1 cellular context compared by ENCODE assay signal in the genomic region with DNA sequence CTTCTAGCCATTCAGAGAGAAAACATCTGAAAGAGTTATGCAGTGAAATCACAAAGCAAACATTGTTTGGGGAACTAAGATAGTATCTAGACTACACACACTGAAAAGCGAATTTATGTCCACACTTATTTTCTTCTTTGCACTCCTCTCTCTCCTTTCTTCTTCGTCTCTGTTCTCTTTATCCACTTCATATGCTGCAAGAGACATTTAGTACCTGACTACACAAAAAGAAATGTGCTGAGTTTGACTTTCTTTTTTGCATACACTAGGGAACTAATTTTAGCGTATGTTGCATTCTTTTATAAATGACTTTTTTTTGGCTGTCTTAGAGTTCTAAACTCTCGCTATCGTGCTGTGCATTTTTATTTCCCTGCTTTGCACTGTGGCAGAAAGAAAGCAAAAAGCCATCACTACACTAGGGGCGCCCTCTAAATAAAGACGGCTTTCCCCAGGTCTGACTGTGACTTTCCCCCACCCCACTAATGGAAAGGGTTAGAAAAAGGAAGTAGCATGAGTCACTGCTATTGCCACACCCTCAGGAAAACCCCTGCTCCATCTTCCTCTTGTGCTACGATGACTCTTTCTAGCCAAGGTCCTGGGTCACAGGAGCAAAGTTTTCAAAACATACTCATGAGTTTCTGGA.
A peak's percentile ranks its signal among the peaks of the same experiment; 100 is the strongest.
TF ChIP-seq lines count a peak whose summit lies in the region.

No MANE protein-coding gene starts in this region.

TF ChIP-seq in GM12878, 131 proteins besides CTCF, POLR2A, EP300 and RAD21 (continued from another document and continues in another):
- TF ChIP-seq, protein P1, sequence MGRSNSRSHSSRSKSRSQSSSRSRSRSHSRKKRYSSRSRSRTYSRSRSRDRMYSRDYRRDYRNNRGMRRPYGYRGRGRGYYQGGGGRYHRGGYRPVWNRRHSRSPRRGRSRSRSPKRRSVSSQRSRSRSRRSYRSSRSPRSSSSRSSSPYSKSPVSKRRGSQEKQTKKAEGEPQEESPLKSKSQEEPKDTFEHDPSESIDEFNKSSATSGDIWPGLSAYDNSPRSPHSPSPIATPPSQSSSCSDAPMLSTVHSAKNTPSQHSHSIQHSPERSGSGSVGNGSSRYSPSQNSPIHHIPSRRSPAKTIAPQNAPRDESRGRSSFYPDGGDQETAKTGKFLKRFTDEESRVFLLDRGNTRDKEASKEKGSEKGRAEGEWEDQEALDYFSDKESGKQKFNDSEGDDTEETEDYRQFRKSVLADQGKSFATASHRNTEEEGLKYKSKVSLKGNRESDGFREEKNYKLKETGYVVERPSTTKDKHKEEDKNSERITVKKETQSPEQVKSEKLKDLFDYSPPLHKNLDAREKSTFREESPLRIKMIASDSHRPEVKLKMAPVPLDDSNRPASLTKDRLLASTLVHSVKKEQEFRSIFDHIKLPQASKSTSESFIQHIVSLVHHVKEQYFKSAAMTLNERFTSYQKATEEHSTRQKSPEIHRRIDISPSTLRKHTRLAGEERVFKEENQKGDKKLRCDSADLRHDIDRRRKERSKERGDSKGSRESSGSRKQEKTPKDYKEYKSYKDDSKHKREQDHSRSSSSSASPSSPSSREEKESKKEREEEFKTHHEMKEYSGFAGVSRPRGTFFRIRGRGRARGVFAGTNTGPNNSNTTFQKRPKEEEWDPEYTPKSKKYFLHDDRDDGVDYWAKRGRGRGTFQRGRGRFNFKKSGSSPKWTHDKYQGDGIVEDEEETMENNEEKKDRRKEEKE (IDR thresholded peaks at IDR 0.05), result no peak
- TF ChIP-seq, protein P2, sequence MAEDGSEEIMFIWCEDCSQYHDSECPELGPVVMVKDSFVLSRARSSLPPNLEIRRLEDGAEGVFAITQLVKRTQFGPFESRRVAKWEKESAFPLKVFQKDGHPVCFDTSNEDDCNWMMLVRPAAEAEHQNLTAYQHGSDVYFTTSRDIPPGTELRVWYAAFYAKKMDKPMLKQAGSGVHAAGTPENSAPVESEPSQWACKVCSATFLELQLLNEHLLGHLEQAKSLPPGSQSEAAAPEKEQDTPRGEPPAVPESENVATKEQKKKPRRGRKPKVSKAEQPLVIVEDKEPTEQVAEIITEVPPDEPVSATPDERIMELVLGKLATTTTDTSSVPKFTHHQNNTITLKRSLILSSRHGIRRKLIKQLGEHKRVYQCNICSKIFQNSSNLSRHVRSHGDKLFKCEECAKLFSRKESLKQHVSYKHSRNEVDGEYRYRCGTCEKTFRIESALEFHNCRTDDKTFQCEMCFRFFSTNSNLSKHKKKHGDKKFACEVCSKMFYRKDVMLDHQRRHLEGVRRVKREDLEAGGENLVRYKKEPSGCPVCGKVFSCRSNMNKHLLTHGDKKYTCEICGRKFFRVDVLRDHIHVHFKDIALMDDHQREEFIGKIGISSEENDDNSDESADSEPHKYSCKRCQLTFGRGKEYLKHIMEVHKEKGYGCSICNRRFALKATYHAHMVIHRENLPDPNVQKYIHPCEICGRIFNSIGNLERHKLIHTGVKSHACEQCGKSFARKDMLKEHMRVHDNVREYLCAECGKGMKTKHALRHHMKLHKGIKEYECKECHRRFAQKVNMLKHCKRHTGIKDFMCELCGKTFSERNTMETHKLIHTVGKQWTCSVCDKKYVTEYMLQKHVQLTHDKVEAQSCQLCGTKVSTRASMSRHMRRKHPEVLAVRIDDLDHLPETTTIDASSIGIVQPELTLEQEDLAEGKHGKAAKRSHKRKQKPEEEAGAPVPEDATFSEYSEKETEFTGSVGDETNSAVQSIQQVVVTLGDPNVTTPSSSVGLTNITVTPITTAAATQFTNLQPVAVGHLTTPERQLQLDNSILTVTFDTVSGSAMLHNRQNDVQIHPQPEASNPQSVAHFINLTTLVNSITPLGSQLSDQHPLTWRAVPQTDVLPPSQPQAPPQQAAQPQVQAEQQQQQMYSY (CRISPR knock-in tag; IDR thresholded peaks at IDR 0.05), result no peak
- TF ChIP-seq KDM1A (IDR thresholded peaks at IDR 0.05; ENCODE audit: borderline replicate concordance), result no peak
- TF ChIP-seq, protein P3, sequence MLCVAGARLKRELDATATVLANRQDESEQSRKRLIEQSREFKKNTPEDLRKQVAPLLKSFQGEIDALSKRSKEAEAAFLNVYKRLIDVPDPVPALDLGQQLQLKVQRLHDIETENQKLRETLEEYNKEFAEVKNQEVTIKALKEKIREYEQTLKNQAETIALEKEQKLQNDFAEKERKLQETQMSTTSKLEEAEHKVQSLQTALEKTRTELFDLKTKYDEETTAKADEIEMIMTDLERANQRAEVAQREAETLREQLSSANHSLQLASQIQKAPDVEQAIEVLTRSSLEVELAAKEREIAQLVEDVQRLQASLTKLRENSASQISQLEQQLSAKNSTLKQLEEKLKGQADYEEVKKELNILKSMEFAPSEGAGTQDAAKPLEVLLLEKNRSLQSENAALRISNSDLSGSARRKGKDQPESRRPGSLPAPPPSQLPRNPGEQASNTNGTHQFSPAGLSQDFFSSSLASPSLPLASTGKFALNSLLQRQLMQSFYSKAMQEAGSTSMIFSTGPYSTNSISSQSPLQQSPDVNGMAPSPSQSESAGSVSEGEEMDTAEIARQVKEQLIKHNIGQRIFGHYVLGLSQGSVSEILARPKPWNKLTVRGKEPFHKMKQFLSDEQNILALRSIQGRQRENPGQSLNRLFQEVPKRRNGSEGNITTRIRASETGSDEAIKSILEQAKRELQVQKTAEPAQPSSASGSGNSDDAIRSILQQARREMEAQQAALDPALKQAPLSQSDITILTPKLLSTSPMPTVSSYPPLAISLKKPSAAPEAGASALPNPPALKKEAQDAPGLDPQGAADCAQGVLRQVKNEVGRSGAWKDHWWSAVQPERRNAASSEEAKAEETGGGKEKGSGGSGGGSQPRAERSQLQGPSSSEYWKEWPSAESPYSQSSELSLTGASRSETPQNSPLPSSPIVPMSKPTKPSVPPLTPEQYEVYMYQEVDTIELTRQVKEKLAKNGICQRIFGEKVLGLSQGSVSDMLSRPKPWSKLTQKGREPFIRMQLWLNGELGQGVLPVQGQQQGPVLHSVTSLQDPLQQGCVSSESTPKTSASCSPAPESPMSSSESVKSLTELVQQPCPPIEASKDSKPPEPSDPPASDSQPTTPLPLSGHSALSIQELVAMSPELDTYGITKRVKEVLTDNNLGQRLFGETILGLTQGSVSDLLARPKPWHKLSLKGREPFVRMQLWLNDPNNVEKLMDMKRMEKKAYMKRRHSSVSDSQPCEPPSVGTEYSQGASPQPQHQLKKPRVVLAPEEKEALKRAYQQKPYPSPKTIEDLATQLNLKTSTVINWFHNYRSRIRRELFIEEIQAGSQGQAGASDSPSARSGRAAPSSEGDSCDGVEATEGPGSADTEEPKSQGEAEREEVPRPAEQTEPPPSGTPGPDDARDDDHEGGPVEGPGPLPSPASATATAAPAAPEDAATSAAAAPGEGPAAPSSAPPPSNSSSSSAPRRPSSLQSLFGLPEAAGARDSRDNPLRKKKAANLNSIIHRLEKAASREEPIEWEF (IDR thresholded peaks at IDR 0.05; ENCODE audit: insufficient replicate concordance, low read depth, low read length), result no peak
- TF ChIP-seq, protein P4, sequence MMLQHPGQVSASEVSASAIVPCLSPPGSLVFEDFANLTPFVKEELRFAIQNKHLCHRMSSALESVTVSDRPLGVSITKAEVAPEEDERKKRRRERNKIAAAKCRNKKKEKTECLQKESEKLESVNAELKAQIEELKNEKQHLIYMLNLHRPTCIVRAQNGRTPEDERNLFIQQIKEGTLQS (IDR thresholded peaks at IDR 0.05; ENCODE audit: borderline replicate concordance, extremely low read depth, low read depth, low read length), result peak; percentile 33; the same call in 1 of the 2 replicates
- TF ChIP-seq ZNF217 (IDR thresholded peaks at IDR 0.05), result peak; percentile 60; the same call in 1 of the 2 replicates
- TF ChIP-seq, protein P5, sequence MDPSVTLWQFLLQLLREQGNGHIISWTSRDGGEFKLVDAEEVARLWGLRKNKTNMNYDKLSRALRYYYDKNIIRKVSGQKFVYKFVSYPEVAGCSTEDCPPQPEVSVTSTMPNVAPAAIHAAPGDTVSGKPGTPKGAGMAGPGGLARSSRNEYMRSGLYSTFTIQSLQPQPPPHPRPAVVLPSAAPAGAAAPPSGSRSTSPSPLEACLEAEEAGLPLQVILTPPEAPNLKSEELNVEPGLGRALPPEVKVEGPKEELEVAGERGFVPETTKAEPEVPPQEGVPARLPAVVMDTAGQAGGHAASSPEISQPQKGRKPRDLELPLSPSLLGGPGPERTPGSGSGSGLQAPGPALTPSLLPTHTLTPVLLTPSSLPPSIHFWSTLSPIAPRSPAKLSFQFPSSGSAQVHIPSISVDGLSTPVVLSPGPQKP (IDR thresholded peaks at IDR 0.05; ENCODE audit: low read depth, low read length), result no peak
- TF ChIP-seq NR2C1 (IDR thresholded peaks at IDR 0.05), result no peak
- no peak for TF ChIP-seq SREBF1 (IDR thresholded peaks at IDR 0.05; ENCODE audit: low read length)
- TF ChIP-seq, protein P6, sequence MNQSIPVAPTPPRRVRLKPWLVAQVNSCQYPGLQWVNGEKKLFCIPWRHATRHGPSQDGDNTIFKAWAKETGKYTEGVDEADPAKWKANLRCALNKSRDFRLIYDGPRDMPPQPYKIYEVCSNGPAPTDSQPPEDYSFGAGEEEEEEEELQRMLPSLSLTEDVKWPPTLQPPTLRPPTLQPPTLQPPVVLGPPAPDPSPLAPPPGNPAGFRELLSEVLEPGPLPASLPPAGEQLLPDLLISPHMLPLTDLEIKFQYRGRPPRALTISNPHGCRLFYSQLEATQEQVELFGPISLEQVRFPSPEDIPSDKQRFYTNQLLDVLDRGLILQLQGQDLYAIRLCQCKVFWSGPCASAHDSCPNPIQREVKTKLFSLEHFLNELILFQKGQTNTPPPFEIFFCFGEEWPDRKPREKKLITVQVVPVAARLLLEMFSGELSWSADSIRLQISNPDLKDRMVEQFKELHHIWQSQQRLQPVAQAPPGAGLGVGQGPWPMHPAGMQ (IDR thresholded peaks at IDR 0.05; ENCODE audit: borderline replicate concordance), result no peak
- no peak for TF ChIP-seq ZNF207 (IDR thresholded peaks at IDR 0.05; ENCODE audit: borderline replicate concordance)
- TF ChIP-seq, protein P7, sequence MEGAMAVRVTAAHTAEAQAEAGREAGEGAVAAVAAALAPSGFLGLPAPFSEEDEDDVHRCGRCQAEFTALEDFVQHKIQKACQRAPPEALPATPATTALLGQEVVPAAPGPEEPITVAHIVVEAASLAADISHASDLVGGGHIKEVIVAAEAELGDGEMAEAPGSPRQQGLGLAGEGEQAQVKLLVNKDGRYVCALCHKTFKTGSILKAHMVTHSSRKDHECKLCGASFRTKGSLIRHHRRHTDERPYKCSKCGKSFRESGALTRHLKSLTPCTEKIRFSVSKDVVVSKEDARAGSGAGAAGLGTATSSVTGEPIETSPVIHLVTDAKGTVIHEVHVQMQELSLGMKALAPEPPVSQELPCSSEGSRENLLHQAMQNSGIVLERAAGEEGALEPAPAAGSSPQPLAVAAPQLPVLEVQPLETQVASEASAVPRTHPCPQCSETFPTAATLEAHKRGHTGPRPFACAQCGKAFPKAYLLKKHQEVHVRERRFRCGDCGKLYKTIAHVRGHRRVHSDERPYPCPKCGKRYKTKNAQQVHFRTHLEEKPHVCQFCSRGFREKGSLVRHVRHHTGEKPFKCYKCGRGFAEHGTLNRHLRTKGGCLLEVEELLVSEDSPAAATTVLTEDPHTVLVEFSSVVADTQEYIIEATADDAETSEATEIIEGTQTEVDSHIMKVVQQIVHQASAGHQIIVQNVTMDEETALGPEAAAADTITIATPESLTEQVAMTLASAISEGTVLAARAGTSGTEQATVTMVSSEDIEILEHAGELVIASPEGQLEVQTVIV (IDR thresholded peaks at IDR 0.05; ENCODE audit: borderline replicate concordance, partially characterized antibody), result no peak
- no peak for TF ChIP-seq SUPT20H (IDR thresholded peaks at IDR 0.05; ENCODE audit: borderline replicate concordance, control insufficient read depth, low read depth, low read length)
- TF ChIP-seq SP1 (IDR thresholded peaks at IDR 0.05; ENCODE audit: low read depth, low read length), result peak; percentile 14
- peak; percentile 82 for TF ChIP-seq NFIC (IDR thresholded peaks at IDR 0.05; ENCODE audit: low read depth, low read length)
- no peak for TF ChIP-seq ZSCAN29 (IDR thresholded peaks at IDR 0.05)
- TF ChIP-seq, protein P8, sequence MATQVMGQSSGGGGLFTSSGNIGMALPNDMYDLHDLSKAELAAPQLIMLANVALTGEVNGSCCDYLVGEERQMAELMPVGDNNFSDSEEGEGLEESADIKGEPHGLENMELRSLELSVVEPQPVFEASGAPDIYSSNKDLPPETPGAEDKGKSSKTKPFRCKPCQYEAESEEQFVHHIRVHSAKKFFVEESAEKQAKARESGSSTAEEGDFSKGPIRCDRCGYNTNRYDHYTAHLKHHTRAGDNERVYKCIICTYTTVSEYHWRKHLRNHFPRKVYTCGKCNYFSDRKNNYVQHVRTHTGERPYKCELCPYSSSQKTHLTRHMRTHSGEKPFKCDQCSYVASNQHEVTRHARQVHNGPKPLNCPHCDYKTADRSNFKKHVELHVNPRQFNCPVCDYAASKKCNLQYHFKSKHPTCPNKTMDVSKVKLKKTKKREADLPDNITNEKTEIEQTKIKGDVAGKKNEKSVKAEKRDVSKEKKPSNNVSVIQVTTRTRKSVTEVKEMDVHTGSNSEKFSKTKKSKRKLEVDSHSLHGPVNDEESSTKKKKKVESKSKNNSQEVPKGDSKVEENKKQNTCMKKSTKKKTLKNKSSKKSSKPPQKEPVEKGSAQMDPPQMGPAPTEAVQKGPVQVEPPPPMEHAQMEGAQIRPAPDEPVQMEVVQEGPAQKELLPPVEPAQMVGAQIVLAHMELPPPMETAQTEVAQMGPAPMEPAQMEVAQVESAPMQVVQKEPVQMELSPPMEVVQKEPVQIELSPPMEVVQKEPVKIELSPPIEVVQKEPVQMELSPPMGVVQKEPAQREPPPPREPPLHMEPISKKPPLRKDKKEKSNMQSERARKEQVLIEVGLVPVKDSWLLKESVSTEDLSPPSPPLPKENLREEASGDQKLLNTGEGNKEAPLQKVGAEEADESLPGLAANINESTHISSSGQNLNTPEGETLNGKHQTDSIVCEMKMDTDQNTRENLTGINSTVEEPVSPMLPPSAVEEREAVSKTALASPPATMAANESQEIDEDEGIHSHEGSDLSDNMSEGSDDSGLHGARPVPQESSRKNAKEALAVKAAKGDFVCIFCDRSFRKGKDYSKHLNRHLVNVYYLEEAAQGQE (IDR thresholded peaks at IDR 0.05; ENCODE audit: low read depth, low read length), result no peak
- TF ChIP-seq RFX5 (IDR thresholded peaks at IDR 0.05; ENCODE audit: low read depth, low read length), result no peak
- TF ChIP-seq CREM (IDR thresholded peaks at IDR 0.05; ENCODE audit: low read depth), result peak; percentile 54; the same call in 1 of the 2 replicates
- 0 out of 2 replicates have a peak, but pooled peaks have one; percentile 32 for TF ChIP-seq POLR2AphosphoS2 (IDR thresholded peaks at IDR 0.05; ENCODE audit: low read depth, low read length)
- peak; percentile 46; the same call in 1 of the 2 replicates for TF ChIP-seq CREB1 (IDR thresholded peaks at IDR 0.05; ENCODE audit: low read depth)
- TF ChIP-seq, protein P9, sequence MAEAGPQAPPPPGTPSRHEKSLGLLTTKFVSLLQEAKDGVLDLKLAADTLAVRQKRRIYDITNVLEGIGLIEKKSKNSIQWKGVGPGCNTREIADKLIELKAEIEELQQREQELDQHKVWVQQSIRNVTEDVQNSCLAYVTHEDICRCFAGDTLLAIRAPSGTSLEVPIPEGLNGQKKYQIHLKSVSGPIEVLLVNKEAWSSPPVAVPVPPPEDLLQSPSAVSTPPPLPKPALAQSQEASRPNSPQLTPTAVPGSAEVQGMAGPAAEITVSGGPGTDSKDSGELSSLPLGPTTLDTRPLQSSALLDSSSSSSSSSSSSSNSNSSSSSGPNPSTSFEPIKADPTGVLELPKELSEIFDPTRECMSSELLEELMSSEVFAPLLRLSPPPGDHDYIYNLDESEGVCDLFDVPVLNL (IDR thresholded peaks at IDR 0.05; ENCODE audit: low read depth, low read length), result no peak
